ENCODE assay signal across 16 cellular contexts in the genomic region with DNA sequence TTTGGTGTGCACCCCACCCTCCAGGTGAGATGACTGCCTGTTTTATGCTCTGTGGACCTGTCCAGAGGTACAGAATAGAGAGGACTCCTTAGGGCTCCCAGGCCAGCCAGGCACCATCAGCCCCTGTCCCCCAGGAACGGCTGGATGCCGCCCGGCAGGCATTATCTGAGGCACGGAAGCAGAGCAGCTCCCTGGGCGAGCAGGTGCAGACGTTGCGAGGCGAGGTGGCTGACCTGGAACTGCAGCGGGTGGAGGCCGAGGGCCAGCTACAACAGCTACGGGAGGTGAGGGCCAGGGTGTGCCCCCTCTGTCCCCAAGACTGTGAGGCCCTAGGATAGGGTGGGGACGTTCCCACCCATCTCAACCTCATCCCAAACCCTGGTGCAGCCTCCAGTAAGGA. TPM values are rescaled to one million over a fixed set of nuclear protein-coding genes. Genes with fewer than 3 reads are reported as not detected.
DNase-seq lines count a peak whose midpoint lies in the region; ATAC-seq and TF ChIP-seq lines count a peak whose summit lies in the region.
"Had no signal": no experiment of that assay in that cellular context is flagged by ENCODE, and none has a peak within 500 bp of the region (broad histone marks: within the 10 kb centered on the region; RNA-seq: fewer than 3 reads in every experiment).

No MANE protein-coding gene starts in this region.

- no peak overlapping the region for H3K14ac ChIP-seq in H9 (ENCODE audit: insufficient read depth, low read length)

- no peak overlapping the region for H2BK15ac ChIP-seq in H9 (ENCODE audit: low read depth, low read length)

- H3K9ac ChIP-seq in H9 (ENCODE audit: extremely low read depth, insufficient read length, low read length) (no peak overlapping the region), PC-3 (ENCODE audit: low read length) (no peak overlapping the region)
- H3K9ac ChIP-seq: BLaER1 had no signal

- no peak overlapping the region for H4K91ac ChIP-seq in H9 (ENCODE audit: insufficient read length, low read depth, low read length)

- H2AFZ ChIP-seq in H9 (ENCODE audit: low read length) (no peak overlapping the region), PC-3 (ENCODE audit: low read length) (no peak overlapping the region)

- H3K56ac ChIP-seq in H9 (ENCODE audit: insufficient read length, low read depth, low read length): no peak overlapping the region

- BruUV-seq in PC-3 (replicated peaks; lab: Mats Ljungman, UMichigan): no TSS peak

- H2BK120ac ChIP-seq in H9 (ENCODE audit: low read depth, low read length, poor library complexity, severe bottlenecking): no peak overlapping the region

- no CpG with 5 or more reads among the region's 12 CpGs for WGBS in H9 (ENCODE audit: extremely low coverage, insufficient read length, low lambda C conversion rate)

- H3K18ac ChIP-seq in H9 (ENCODE audit: insufficient read length, low read depth, low read length): no peak overlapping the region

- H3K27me3 ChIP-seq in H9 (ENCODE audit: insufficient read depth, low read length): no peaks in the 10 kb centered on the region
- no peaks in the 10 kb centered on the region for H3K27me3 ChIP-seq in PC-3 (ENCODE audit: low read length)
- H3K27me3 ChIP-seq: BLaER1 had no signal

- no peak overlapping the region for H3K23ac ChIP-seq in H9 (ENCODE audit: insufficient read length, low read depth, low read length)

- no peaks in the 10 kb centered on the region for H3K36me3 ChIP-seq in PC-3 (ENCODE audit: low read depth, low read length)

- no peaks in the 10 kb centered on the region for H3K23me2 ChIP-seq in H9 (ENCODE audit: insufficient read length, low read depth, low read length, poor library complexity, severe bottlenecking)

- no peak overlapping the region for H2BK12ac ChIP-seq in H9 (ENCODE audit: insufficient read length, low read depth, low read length)

- intact Hi-C loops in PC-3 (cut with micrococcal nuclease): no loop called here

- H4K5ac ChIP-seq in H9 (ENCODE audit: insufficient read length, low read depth, low read length): no peak overlapping the region

- no peak overlapping the region for H3K4me3 ChIP-seq in PC-3 (ENCODE audit: low read length)
- H3K4me3 ChIP-seq: BLaER1, HAP-1 had no signal

- TF ChIP-seq CTCF in H9 (conservative IDR thresholded peaks at IDR 0.05) (no peak), brain (conservative IDR thresholded peaks at IDR 0.05) (no peak), nephron (IDR thresholded peaks at IDR 0.05; ENCODE audit: unreplicated experiment in 3 of 3) (no peak), type B pancreatic cell (conservative IDR thresholded peaks at IDR 0.05) (no peak), PC-3 (conservative IDR thresholded peaks at IDR 0.05; ENCODE audit: low read depth, low read length) (no peak), progenitor cell of endocrine pancreas (IDR thresholded peaks at IDR 0.05; ENCODE audit: unreplicated experiment) (no peak)

- H3K4me3 Mint-ChIP-seq in H9 (no peak overlapping the region), brain (no peak overlapping the region), nephron (no peak overlapping the region), type B pancreatic cell (no peak overlapping the region), progenitor cell of endocrine pancreas (ENCODE audit: low read depth) (no peak overlapping the region)
- no peak overlapping the region for H3K4me3 Mint-ChIP-seq in activated naive CD8-positive, alpha-beta T cell treated with anti-CD3 and anti-CD28 coated beads for 36 hours
- H3K4me3 Mint-ChIP-seq: CD14-positive monocyte; CD4-positive, alpha-beta memory T cell had no signal

- H2AK5ac ChIP-seq in H9 (ENCODE audit: insufficient read length, low read length): no peak overlapping the region

- H3K79me1 ChIP-seq in H9 (ENCODE audit: insufficient read depth, low read depth, low read length, poor library complexity, severe bottlenecking): no peaks in the 10 kb centered on the region

- H3K36me3 Mint-ChIP-seq in H9 (ENCODE audit: insufficient read depth in 1 of 3, low read depth in 3 of 3) (peaks cover 21 to 53% (median 41%) of the 10 kb centered on the region in 3 experiments), brain (peaks cover 23% of the 10 kb centered on the region), nephron (ENCODE audit: low read depth) (peaks cover 25% of the 10 kb centered on the region), type B pancreatic cell (peaks cover 4% of the 10 kb centered on the region), progenitor cell of endocrine pancreas (ENCODE audit: insufficient read depth) (peaks cover 6% of the 10 kb centered on the region)
- H3K36me3 Mint-ChIP-seq in activated naive CD8-positive, alpha-beta T cell treated with anti-CD3 and anti-CD28 coated beads for 36 hours: no peaks in the 10 kb centered on the region

- H3K79me2 ChIP-seq in H9 (ENCODE audit: insufficient read depth, low read length) (no peaks in the 10 kb centered on the region), PC-3 (ENCODE audit: low read length) (no peaks in the 10 kb centered on the region)

- DNase-seq in H9 (no peak), type B pancreatic cell (ENCODE audit: extremely low spot score, unreplicated experiment) (no peak), PC-3 (no peak), progenitor cell of endocrine pancreas (ENCODE audit: low spot score, unreplicated experiment) (no peak)
- no peak for DNase-seq in activated naive CD8-positive, alpha-beta T cell treated with anti-CD3 and anti-CD28 coated beads for 36 hours
- DNase-seq: CD4-positive, alpha-beta memory T cell; DMS153; DMS79; GDM1; GOT3 had no signal

- H3K4me2 ChIP-seq in H9 (ENCODE audit: insufficient read depth, insufficient read length, low read length): no peak overlapping the region
- H3K4me2 ChIP-seq in PC-3 (ENCODE audit: low read length): no peak overlapping the region
- H3K4me2 ChIP-seq: BLaER1 had no signal

- no peak overlapping the region for H3K27ac ChIP-seq in H9 (ENCODE audit: insufficient read length, low read depth, low read length)
- H3K27ac ChIP-seq in PC-3 (ENCODE audit: low read length): no peak overlapping the region
- H3K27ac ChIP-seq: 22Rv1, BLaER1 had no signal

- POLR2A ChIA-PET in PC-3 (lab: Charles Lee; ENCODE audit: unreplicated experiment): no interaction called here

- CTCF ChIA-PET in PC-3 (lab: Charles Lee): no interaction called here

- no peaks in the 10 kb centered on the region for H3K27me3 Mint-ChIP-seq in H9 (ENCODE audit: low read depth)
- no peaks in the 10 kb centered on the region for H3K27me3 Mint-ChIP-seq in brain
- H3K27me3 Mint-ChIP-seq in nephron (ENCODE audit: low read depth): no peaks in the 10 kb centered on the region
- H3K27me3 Mint-ChIP-seq in type B pancreatic cell: no peaks in the 10 kb centered on the region
- H3K27me3 Mint-ChIP-seq in activated naive CD8-positive, alpha-beta T cell treated with anti-CD3 and anti-CD28 coated beads for 36 hours: no peaks in the 10 kb centered on the region
- H3K27me3 Mint-ChIP-seq in progenitor cell of endocrine pancreas: no peaks in the 10 kb centered on the region
- H3K27me3 Mint-ChIP-seq: CD4-positive, alpha-beta memory T cell had no signal

- H3K9me3 ChIP-seq in H9 (ENCODE audit: control insufficient read depth, low read depth, low read length) (no peaks in the 10 kb centered on the region), PC-3 (ENCODE audit: low read length) (no peaks in the 10 kb centered on the region)
- H3K9me3 ChIP-seq: BLaER1, HAP-1 had no signal

- H3K9me2 ChIP-seq in PC-3 (replicated peaks; ENCODE audit: low read length): no peaks in the 10 kb centered on the region

- H3T11ph ChIP-seq in H9 (ENCODE audit: low read length): no peak overlapping the region

- peaks cover 7 to 18% of the 10 kb centered on the region in 2 experiments for H3K4me1 Mint-ChIP-seq in H9
- H3K4me1 Mint-ChIP-seq in brain: peaks cover 28% of the 10 kb centered on the region
- peaks cover 48% of the 10 kb centered on the region for H3K4me1 Mint-ChIP-seq in nephron
- H3K4me1 Mint-ChIP-seq in type B pancreatic cell (ENCODE audit: unreplicated experiment): peaks cover 11% of the 10 kb centered on the region
- no peaks in the 10 kb centered on the region for H3K4me1 Mint-ChIP-seq in activated naive CD8-positive, alpha-beta T cell treated with anti-CD3 and anti-CD28 coated beads for 36 hours
- peaks cover 3% of the 10 kb centered on the region for H3K4me1 Mint-ChIP-seq in progenitor cell of endocrine pancreas (ENCODE audit: low read depth)
- H3K4me1 Mint-ChIP-seq: CD14-positive monocyte; CD4-positive, alpha-beta memory T cell had no signal

- no peak overlapping the region for H3K4ac ChIP-seq in H9 (ENCODE audit: low read depth, low read length)

- H3K4me1 ChIP-seq in H9 (ENCODE audit: insufficient read depth, low read length) (no peaks in the 10 kb centered on the region), PC-3 (ENCODE audit: insufficient read depth, low read length) (no peaks in the 10 kb centered on the region)
- H3K4me1 ChIP-seq: HAP-1 had no signal

- no peak overlapping the region for H4K8ac ChIP-seq in H9 (replicated peaks; ENCODE audit: insufficient read length, low read depth, low read length)

- no peaks in the 10 kb centered on the region for H3K9me3 Mint-ChIP-seq in H9
- no peaks in the 10 kb centered on the region for H3K9me3 Mint-ChIP-seq in brain
- no peaks in the 10 kb centered on the region for H3K9me3 Mint-ChIP-seq in nephron
- no peaks in the 10 kb centered on the region for H3K9me3 Mint-ChIP-seq in type B pancreatic cell
- no peaks in the 10 kb centered on the region for H3K9me3 Mint-ChIP-seq in activated naive CD8-positive, alpha-beta T cell treated with anti-CD3 and anti-CD28 coated beads for 36 hours
- H3K9me3 Mint-ChIP-seq in progenitor cell of endocrine pancreas (ENCODE audit: low read depth): no peaks in the 10 kb centered on the region
- H3K9me3 Mint-ChIP-seq: CD14-positive monocyte; CD4-positive, alpha-beta memory T cell had no signal

- no peak overlapping the region for H2BK5ac ChIP-seq in H9 (ENCODE audit: insufficient read length, low read length)

- no peaks in the 10 kb centered on the region for H4K20me1 ChIP-seq in H9 (ENCODE audit: control insufficient read depth, insufficient read depth, insufficient read length)
- no peaks in the 10 kb centered on the region for H4K20me1 ChIP-seq in PC-3 (ENCODE audit: low read length)

- no peak for ATAC-seq in PC-3

- no peak overlapping the region for H2BK20ac ChIP-seq in H9 (ENCODE audit: low read depth, low read length, poor library complexity, severe bottlenecking)

- no peaks in the 10 kb centered on the region for H3F3A ChIP-seq in PC-3 (ENCODE audit: low read length, unreplicated experiment)

- H3K27ac Mint-ChIP-seq in H9 (peak overlapping the region in 2 of 3 experiments; percentile 44 to 83; a peak in 3 of 7 replicates), brain (peak overlapping the region in 4 of 5 experiments; percentile 26 to 79 (median 64)), nephron (peak overlapping the region; percentile 22 to 85 (median 78)), type B pancreatic cell (peak overlapping the region; percentile 4), progenitor cell of endocrine pancreas (no peak overlapping the region)
- H3K27ac Mint-ChIP-seq in activated naive CD8-positive, alpha-beta T cell treated with anti-CD3 and anti-CD28 coated beads for 36 hours: no peak overlapping the region
- H3K27ac Mint-ChIP-seq: CD14-positive monocyte had no signal

RNA-seq across cellular contexts. Expression of a gene that starts 10.8 kb away (rescaled TPM):
- 146 and 152 TPM in 2 replicates for total RNA-seq in H9 (2021)
- polyA plus RNA-seq in brain (ENCODE audit: insufficient read depth, low read depth, low replicate concordance): 162 TPM
- total RNA-seq in type B pancreatic cell (ENCODE audit: low replicate concordance): 112 and 158 TPM in 2 replicates
- total RNA-seq in PC-3 (2014; rRNA removed): 1.8 and 3.1 TPM in 2 replicates
- not detected for total RNA-seq in activated naive CD8-positive, alpha-beta T cell treated with anti-CD3 and anti-CD28 coated beads for 36 hours
- total RNA-seq in progenitor cell of endocrine pancreas: 170 and 174 TPM in 2 replicates
- total RNA-seq: CD4-positive, alpha-beta memory T cell had no signal
- polyA plus RNA-seq: CD14-positive monocyte; CD4-positive, alpha-beta memory T cell had no signal

RNA-seq across cellular contexts. Expression of a gene that starts 42.1 kb away (rescaled TPM):
- 53.6 and 62.0 TPM in 2 replicates for total RNA-seq in H9 (2021)
- polyA plus RNA-seq in brain (ENCODE audit: insufficient read depth, low read depth, low replicate concordance): 132 TPM
- 66.4 and 80.3 TPM in 2 replicates for total RNA-seq in type B pancreatic cell (ENCODE audit: low replicate concordance)
- total RNA-seq in PC-3 (2014; rRNA removed): 48.4 and 51.9 TPM in 2 replicates
- total RNA-seq in activated naive CD8-positive, alpha-beta T cell treated with anti-CD3 and anti-CD28 coated beads for 36 hours: 10 to 100 TPM; 24.3 to 26.8 TPM
- total RNA-seq in progenitor cell of endocrine pancreas: 65.8 and 69.2 TPM in 2 replicates

RNA-seq across cellular contexts. Expression of a gene that starts 47.9 kb away (rescaled TPM):
- 40.2 and 40.7 TPM in 2 replicates for total RNA-seq in H9 (2021)
- polyA plus RNA-seq in brain (ENCODE audit: insufficient read depth, low read depth, low replicate concordance): 29.1 TPM
- total RNA-seq in type B pancreatic cell (ENCODE audit: low replicate concordance): 23.5 and 40.1 TPM in 2 replicates
- total RNA-seq in PC-3 (2014; rRNA removed): 24.6 and 51.6 TPM in 2 replicates
- 10 to 100 TPM; 24.7 to 26.3 TPM for total RNA-seq in activated naive CD8-positive, alpha-beta T cell treated with anti-CD3 and anti-CD28 coated beads for 36 hours
- total RNA-seq in progenitor cell of endocrine pancreas: 51.5 TPM in 2 replicates

Comparison
In these comparisons a context has a peak if more than half of its experiments do, and no peak if none do; other contexts are left out.
1. H3K27ac Mint-ChIP-seq: peak in H9 (2 of 3), brain (4 of 5), nephron (3 of 3) and type B pancreatic cell (single experiment); none in activated naive CD8-positive, alpha-beta T cell treated with anti-CD3 and anti-CD28 coated beads for 36 hours (single experiment) and progenitor cell of endocrine pancreas (single experiment).
2. RNA of a gene that starts 10.8 kb away (total RNA-seq): 170 to 174 TPM in progenitor cell of endocrine pancreas, 112 to 158 TPM in type B pancreatic cell and 146 to 152 TPM in H9; 1.8 to 3.1 TPM in PC-3 and not detected in activated naive CD8-positive, alpha-beta T cell treated with anti-CD3 and anti-CD28 coated beads for 36 hours; every median in the first group is over 10 times any median in the second.